Comparison of ENCODE assay signal across 1 cellular context in genomic region chr2:41872646-41873045, GRCh38.
TF ChIP-seq lines count a peak whose summit lies in the region.

No MANE protein-coding gene starts in this region.

TF ChIP-seq in A549, 52 proteins besides CTCF, POLR2A, EP300 and RAD21 (continued from another document):
- no peak for TF ChIP-seq PBX3 (IDR thresholded peaks at IDR 0.05)
- TF ChIP-seq BCL3 (IDR thresholded peaks at IDR 0.05), result no peak
- TF ChIP-seq KDM5A (IDR thresholded peaks at IDR 0.05), result no peak
- TF ChIP-seq ESRRA (IDR thresholded peaks at IDR 0.05; ENCODE audit: borderline replicate concordance, low read length), result no peak
- TF ChIP-seq NPAS2 (CRISPR knock-in tag; IDR thresholded peaks at IDR 0.05; ENCODE audit: borderline replicate concordance), result no peak
- no peak for TF ChIP-seq NFE2L2 (conservative IDR thresholded peaks at IDR 0.05; ENCODE audit: low read length)
- TF ChIP-seq HES2 (IDR thresholded peaks at IDR 0.05), result no peak
- TF ChIP-seq PHF8 (IDR thresholded peaks at IDR 0.05; ENCODE audit: borderline replicate concordance, low read depth), result no peak
- no peak for TF ChIP-seq HOXB5 (CRISPR knock-in tag; IDR thresholded peaks at IDR 0.05)
- TF ChIP-seq MAZ (IDR thresholded peaks at IDR 0.05; ENCODE audit: borderline replicate concordance, low read depth, low read length), result no peak
